ENCODE assay signal across 1 cellular context in the genomic region with DNA sequence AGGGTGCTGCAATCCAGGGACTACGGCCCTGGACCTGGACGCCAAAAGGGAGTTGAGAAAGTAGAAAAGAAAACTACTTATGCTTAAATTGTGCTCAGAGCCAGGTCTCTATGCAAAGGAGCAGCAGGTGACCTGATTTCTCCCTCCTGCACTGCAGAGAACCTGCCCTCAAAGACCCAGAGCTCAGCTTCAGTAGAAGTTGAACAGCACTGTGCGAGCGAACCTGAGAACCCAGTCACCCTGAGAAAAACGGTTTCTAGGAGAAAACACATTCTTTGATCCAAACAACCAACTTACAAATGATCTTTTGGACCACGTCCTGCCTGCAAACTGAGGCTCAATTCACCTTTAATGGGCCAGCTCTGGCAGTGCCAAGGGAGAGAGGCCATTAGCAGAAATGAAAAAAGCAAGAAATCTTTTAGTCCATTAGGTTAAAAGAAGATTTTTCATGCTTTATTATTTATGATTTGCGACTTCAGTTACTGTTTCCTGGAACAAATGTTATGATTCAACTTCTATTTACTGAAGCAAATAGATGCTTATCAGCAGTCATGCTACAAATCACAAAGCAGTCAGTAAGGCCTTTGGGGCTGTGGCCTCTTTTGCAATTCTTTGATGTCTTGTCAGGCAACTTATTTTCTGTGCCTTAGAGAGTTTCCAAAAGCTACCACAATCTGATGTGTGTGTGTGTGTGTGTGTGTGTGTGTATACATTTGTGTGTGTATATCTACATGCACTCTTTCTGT.
TF ChIP-seq lines count a peak whose summit lies in the region.

No MANE protein-coding gene starts in this region.

TF ChIP-seq in GM23338, 12 proteins besides CTCF, POLR2A, EP300 and RAD21 (continued from another document):
- TF ChIP-seq, protein P1, sequence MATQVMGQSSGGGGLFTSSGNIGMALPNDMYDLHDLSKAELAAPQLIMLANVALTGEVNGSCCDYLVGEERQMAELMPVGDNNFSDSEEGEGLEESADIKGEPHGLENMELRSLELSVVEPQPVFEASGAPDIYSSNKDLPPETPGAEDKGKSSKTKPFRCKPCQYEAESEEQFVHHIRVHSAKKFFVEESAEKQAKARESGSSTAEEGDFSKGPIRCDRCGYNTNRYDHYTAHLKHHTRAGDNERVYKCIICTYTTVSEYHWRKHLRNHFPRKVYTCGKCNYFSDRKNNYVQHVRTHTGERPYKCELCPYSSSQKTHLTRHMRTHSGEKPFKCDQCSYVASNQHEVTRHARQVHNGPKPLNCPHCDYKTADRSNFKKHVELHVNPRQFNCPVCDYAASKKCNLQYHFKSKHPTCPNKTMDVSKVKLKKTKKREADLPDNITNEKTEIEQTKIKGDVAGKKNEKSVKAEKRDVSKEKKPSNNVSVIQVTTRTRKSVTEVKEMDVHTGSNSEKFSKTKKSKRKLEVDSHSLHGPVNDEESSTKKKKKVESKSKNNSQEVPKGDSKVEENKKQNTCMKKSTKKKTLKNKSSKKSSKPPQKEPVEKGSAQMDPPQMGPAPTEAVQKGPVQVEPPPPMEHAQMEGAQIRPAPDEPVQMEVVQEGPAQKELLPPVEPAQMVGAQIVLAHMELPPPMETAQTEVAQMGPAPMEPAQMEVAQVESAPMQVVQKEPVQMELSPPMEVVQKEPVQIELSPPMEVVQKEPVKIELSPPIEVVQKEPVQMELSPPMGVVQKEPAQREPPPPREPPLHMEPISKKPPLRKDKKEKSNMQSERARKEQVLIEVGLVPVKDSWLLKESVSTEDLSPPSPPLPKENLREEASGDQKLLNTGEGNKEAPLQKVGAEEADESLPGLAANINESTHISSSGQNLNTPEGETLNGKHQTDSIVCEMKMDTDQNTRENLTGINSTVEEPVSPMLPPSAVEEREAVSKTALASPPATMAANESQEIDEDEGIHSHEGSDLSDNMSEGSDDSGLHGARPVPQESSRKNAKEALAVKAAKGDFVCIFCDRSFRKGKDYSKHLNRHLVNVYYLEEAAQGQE (IDR thresholded peaks at IDR 0.05; ENCODE audit: unreplicated experiment) = no peak
- TF ChIP-seq EZH2phosphoT487 (IDR thresholded peaks at IDR 0.05; ENCODE audit: unreplicated experiment) (no peak), ZNF114 (CRISPR knock-in tag; IDR thresholded peaks at IDR 0.05) (no peak), ZNF331 (CRISPR knock-in tag; IDR thresholded peaks at IDR 0.05; ENCODE audit: low read depth) (no peak), JUNB (IDR thresholded peaks at IDR 0.05; ENCODE audit: unreplicated experiment) (no peak), CREB1 (CRISPR knock-in tag; IDR thresholded peaks at IDR 0.05; ENCODE audit: low read depth) (no peak), STAT1 (IDR thresholded peaks at IDR 0.05; ENCODE audit: unreplicated experiment) (no peak)
TF ChIP-seq in GM23338: peak in this region for 0.
